32 cellular contexts compared by ENCODE assay signal in the genomic region with DNA sequence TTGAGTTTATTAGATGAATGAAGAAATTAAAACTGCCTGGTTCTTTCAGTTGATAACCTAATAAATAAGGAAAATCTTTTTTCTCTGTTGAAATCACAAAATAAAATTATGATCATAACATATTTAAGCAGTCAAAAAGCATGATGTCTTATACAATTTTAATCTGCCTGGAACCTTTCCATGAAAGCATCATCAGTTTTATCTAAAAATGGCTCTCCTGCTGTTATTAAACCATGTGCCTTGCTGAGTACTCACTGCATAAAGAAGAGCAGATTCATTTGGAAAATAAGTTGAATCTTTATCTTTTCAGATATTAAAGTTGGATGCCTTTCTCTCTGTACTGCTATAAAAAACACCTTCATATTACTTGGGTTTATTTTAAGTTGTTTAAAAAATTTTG.
"Had no signal": no experiment of that assay in that cellular context is flagged by ENCODE, and none has a peak within 500 bp of the region (broad histone marks: within the 10 kb centered on the region; RNA-seq: fewer than 3 reads in every experiment).

No MANE protein-coding gene starts in this region.

- H3K36me3 Mint-ChIP-seq: activated CD4-positive, alpha-beta memory T cell treated with anti-CD3 and anti-CD28 coated beads for 36 hours; activated naive CD4-positive, alpha-beta T cell treated with anti-CD3 and anti-CD28 coated beads, Interleukin-2, amount 50 U/mL, for 72 hours had no signal

- H3K27me3 Mint-ChIP-seq: activated B cell treated with CpG ODN at 0.5 μM for 24 hours; central memory CD8-positive, alpha-beta T cell had no signal

- H3K27ac ChIP-seq: brain microvascular endothelial cell, PC-9, RWPE1 had no signal

- DNase-seq: activated B cell treated with CpG ODN at 0.5 μM for 24 hours; activated CD4-positive, alpha-beta memory T cell treated with anti-CD3 and anti-CD28 coated beads for 36 hours; activated CD4-positive, alpha-beta T cell treated with anti-CD3 and anti-CD28 coated beads for 4 hours; activated CD4-positive, alpha-beta T cell treated with anti-CD3 and anti-CD28 coated beads, Interleukin-2, amount 50 U/mL, for 1 hour; activated CD4-positive, CD25-positive, alpha-beta regulatory T cell treated with anti-CD3 and anti-CD28 coated beads, Interleukin-2, amount 50 U/mL, for 72 hours; activated CD8-positive, alpha-beta memory T cell treated with anti-CD3 and anti-CD28 coated beads, Interleukin-2, amount 50 U/mL, for 4 hours; activated gamma-delta T cell treated with Interleukin-2 at 50 U/mL for 16 hours; activated naive CD4-positive, alpha-beta T cell treated with anti-CD3 and anti-CD28 coated beads for 36 hours; activated T-cell treated with anti-CD3 and anti-CD28 coated beads for 4 hours; activated T-cell treated with anti-CD3 and anti-CD28 coated beads, Interleukin-2, amount 50 U/mL, for 4 hours; aorta; brain microvascular endothelial cell; Karpas-422; KBM-7; NCI-H1105; NCI-H1417 treated with DMSO at 0.1 percent for 48 hours; NCI-H187; NCI-H2081; NCI-H2171 treated with DMSO at 0.1 percent for 48 hours; NCI-H2227 treated with DMSO at 0.1 percent for 48 hours; NCI-H524 treated with DMSO at 0.1 percent for 48 hours; PC-9; SIG-M5; SW 1271; T-helper 1 cell; T-helper 2 cell; T-helper 9 cell had no signal

- ATAC-seq: activated naive CD4-positive, alpha-beta T cell treated with anti-CD3 and anti-CD28 coated beads, Interleukin-2, amount 50 U/mL, for 72 hours; activated T-cell treated with anti-CD3 and anti-CD28 coated beads, Interleukin-2, amount 50 U/mL, for 4 hours; Right ventricle myocardium inferior had no signal

- H3K36me3 ChIP-seq: brain microvascular endothelial cell had no signal

- H3K4me3 Mint-ChIP-seq: activated B cell treated with CpG ODN at 0.5 μM for 24 hours; activated CD4-positive, alpha-beta memory T cell treated with anti-CD3 and anti-CD28 coated beads for 36 hours; activated naive CD4-positive, alpha-beta T cell treated with anti-CD3 and anti-CD28 coated beads for 36 hours; activated T-cell treated with anti-CD3 and anti-CD28 coated beads, Interleukin-2, amount 50 U/mL, for 4 hours; activated T-helper 1 cell treated with anti-CD3 and anti-CD28 coated beads, Interleukin-12 subunit alpha, Interleukin-12 subunit beta, Interleukin-2, Interleukin-4 antibody, amounts not matched to agents 30 ng/mL and 10 ng/mL and 1 ng/mL, durations not matched to agents 14 hours and 24 hours and 36 hours; central memory CD8-positive, alpha-beta T cell had no signal

- H3K9me3 Mint-ChIP-seq: activated B cell treated with CpG ODN at 0.5 μM for 24 hours; activated CD4-positive, alpha-beta memory T cell treated with anti-CD3 and anti-CD28 coated beads for 36 hours; activated naive CD4-positive, alpha-beta T cell treated with anti-CD3 and anti-CD28 coated beads for 36 hours; activated naive CD4-positive, alpha-beta T cell treated with anti-CD3 and anti-CD28 coated beads, Interleukin-2, amount 50 U/mL, for 72 hours; activated T-cell treated with anti-CD3 and anti-CD28 coated beads, Interleukin-2, amount 50 U/mL, for 4 hours; activated T-helper 1 cell treated with anti-CD3 and anti-CD28 coated beads, Interleukin-12 subunit alpha, Interleukin-12 subunit beta, Interleukin-2, Interleukin-4 antibody, amounts not matched to agents 30 ng/mL and 10 ng/mL and 1 ng/mL, durations not matched to agents 14 hours and 24 hours and 36 hours; central memory CD8-positive, alpha-beta T cell had no signal

- H3K4me1 Mint-ChIP-seq: activated B cell treated with CpG ODN at 0.5 μM for 24 hours; central memory CD8-positive, alpha-beta T cell had no signal

- H3K27ac Mint-ChIP-seq: activated B cell treated with CpG ODN at 0.5 μM for 24 hours; activated CD4-positive, alpha-beta memory T cell treated with anti-CD3 and anti-CD28 coated beads for 36 hours; activated naive CD4-positive, alpha-beta T cell treated with anti-CD3 and anti-CD28 coated beads for 36 hours; activated naive CD4-positive, alpha-beta T cell treated with anti-CD3 and anti-CD28 coated beads, Interleukin-2, amount 50 U/mL, for 72 hours; activated T-helper 1 cell treated with anti-CD3 and anti-CD28 coated beads, Interleukin-12 subunit alpha, Interleukin-12 subunit beta, Interleukin-2, Interleukin-4 antibody, amounts not matched to agents 30 ng/mL and 10 ng/mL and 1 ng/mL, durations not matched to agents 14 hours and 24 hours and 36 hours had no signal

- H3K27me3 ChIP-seq: brain microvascular endothelial cell had no signal

- H3K4me3 ChIP-seq: PC-9 had no signal
